In genomic region chr15:42456971-42457370, GRCh38 we compare ENCODE assay signal across 10 cellular contexts. TPM values are rescaled to one million over a fixed set of nuclear protein-coding genes. Genes with fewer than 3 reads are reported as not detected.
DNase-seq lines count a peak whose midpoint lies in the region; ATAC-seq and TF ChIP-seq lines count a peak whose summit lies in the region.
"Had no signal": no experiment of that assay in that cellular context is flagged by ENCODE, and none has a peak within 500 bp of the region (broad histone marks: within the 10 kb centered on the region; RNA-seq: fewer than 3 reads in every experiment).

No MANE protein-coding gene starts in this region.

- H3K9me3 ChIP-seq in SJCRH30 (replicated peaks) (no peaks in the 10 kb centered on the region), neuron (ENCODE audit: low read length) (no peaks in the 10 kb centered on the region)

- peak overlapping the region in 2 of 6 donors; percentile 22 to 36 for H3K27ac Mint-ChIP-seq in immature natural killer cell

- DNase-seq in SJCRH30 (peak; percentile 40 to 52), fibroblast of mammary gland (ENCODE audit: low read depth) (peak; percentile 73), immature natural killer cell (no peak)
- no peak for DNase-seq in effector CD4-positive, alpha-beta T cell
- DNase-seq: NCI-H2171 treated with DMSO at 0.1 percent for 48 hours; stimulated activated CD4-positive, alpha-beta T cell treated with anti-CD3 and anti-CD28 coated beads, Interleukin-2, amount 100 ng/mL, for 48 hours had no signal

- H3K79me2 ChIP-seq in ACC112 (ENCODE audit: control insufficient read depth, insufficient read depth, low read length, unreplicated experiment) = peaks cover 13% of the 10 kb centered on the region

- ATAC-seq in GM19463 (IDR thresholded peaks at IDR 0.05; ENCODE audit: unreplicated experiment) (no peak), GM18519 (IDR thresholded peaks at IDR 0.05; ENCODE audit: low FRiP score, unreplicated experiment) (no peak)

- TF ChIP-seq CTCF in fibroblast of mammary gland (conservative IDR thresholded peaks at IDR 0.05; ENCODE audit: control insufficient read depth, insufficient read depth, low read depth, low read length) = no peak

- no peaks in the 10 kb centered on the region for H3K9me3 Mint-ChIP-seq in immature natural killer cell

- H3K27me3 Mint-ChIP-seq in immature natural killer cell (ENCODE audit: low read depth in 3 of 3) = no peaks in the 10 kb centered on the region

- peak overlapping the region; percentile 61 for H3K4me3 ChIP-seq in ACC112 (ENCODE audit: low read depth, low read length)
- H3K4me3 ChIP-seq in SJCRH30 = peak overlapping the region; percentile 37
- peak overlapping the region; percentile 34 for H3K4me3 ChIP-seq in fibroblast of mammary gland (ENCODE audit: control insufficient read depth, low read depth, low read length)
- peak overlapping the region; percentile 7 for H3K4me3 ChIP-seq in neuron (ENCODE audit: low read length)

- H3K36me3 ChIP-seq in ACC112 (ENCODE audit: insufficient read depth, low read length) (peaks cover 5% of the 10 kb centered on the region), SJCRH30 (peaks cover 5% of the 10 kb centered on the region; the same call in 1 of the 2 replicates), neuron (ENCODE audit: insufficient read depth, low read length) (peaks cover 4% of the 10 kb centered on the region)

- no peak overlapping the region for H3K4me3 Mint-ChIP-seq in immature natural killer cell

- H2AFZ ChIP-seq in ACC112 (ENCODE audit: low read length, unreplicated experiment) (peak overlapping the region; percentile 4), neuron (ENCODE audit: low read depth, low read length) (no peak overlapping the region)

- no peaks in the 10 kb centered on the region for H3K27me3 ChIP-seq in ACC112 (ENCODE audit: insufficient read depth, low read length)
- H3K27me3 ChIP-seq in SJCRH30 = no peaks in the 10 kb centered on the region
- no peaks in the 10 kb centered on the region for H3K27me3 ChIP-seq in neuron (ENCODE audit: insufficient read depth, low read length)

- H3K36me3 Mint-ChIP-seq in immature natural killer cell = peaks cover 0 to 11% (median 0%) of the 10 kb centered on the region in 3 donors

- H3K4me1 ChIP-seq in ACC112 (ENCODE audit: control insufficient read depth, insufficient read depth, low read length, unreplicated experiment) (peaks cover 36% of the 10 kb centered on the region), SJCRH30 (peaks cover 11% of the 10 kb centered on the region), neuron (ENCODE audit: insufficient read depth, low read length) (peaks cover 17% of the 10 kb centered on the region)

- peaks cover 4 to 13% of the 10 kb centered on the region in 2 donors for H3K4me1 Mint-ChIP-seq in immature natural killer cell

- H3K27ac ChIP-seq in ACC112 (ENCODE audit: low read depth, low read length) = peak overlapping the region; percentile 97
- H3K27ac ChIP-seq in SJCRH30 = peak overlapping the region; percentile 75

RNA-seq across cellular contexts. Expression of gene ZNF106, which starts 34.0 kb away (rescaled TPM):
- total RNA-seq in SJCRH30 (2014; rRNA removed; shearing (Covaris generic)) = 84.6 and 86.2 TPM in 2 replicates
- 10 to 100 TPM; 20.3 to 65.5 (median 21.7) TPM for polyA plus RNA-seq in immature natural killer cell

RNA-seq across cellular contexts. Expression of gene SNAP23, which starts 38.5 kb away (rescaled TPM):
- total RNA-seq in SJCRH30 (2014; rRNA removed; shearing (Covaris generic)) = 52.6 and 60.7 TPM in 2 replicates
- polyA plus RNA-seq in immature natural killer cell = 10 to 100 TPM; 79.2 to 95.4 (median 85.8) TPM

Comparison
In these comparisons a context has a peak if more than half of its experiments do, and no peak if none do; other contexts are left out.
1. H3K4me3 ChIP-seq: peak in every context shown above with its lines; median percentile 61 in ACC112; 37 in SJCRH30; 34 in fibroblast of mammary gland; 7 in neuron.
2. DNase-seq: peak in SJCRH30 (2 of 2) and fibroblast of mammary gland (single experiment); none in immature natural killer cell (0 of 3) and effector CD4-positive, alpha-beta T cell (single experiment).